Comparison of ENCODE assay signal across 26 cellular contexts in genomic region chr3:13290941-13291340, GRCh38.
"Had no signal": no experiment of that assay in that cellular context is flagged by ENCODE, and none has a peak within 500 bp of the region (broad histone marks: within the 10 kb centered on the region; RNA-seq: fewer than 3 reads in every experiment).

No MANE protein-coding gene starts in this region.

- H3K9me3 ChIP-seq: lower lobe of right lung, pancreas, prostate gland, upper lobe of right lung had no signal

- DNase-seq: hypothalamus; immature natural killer cell; left colon; mammary epithelial cell; mesenchymal stem cell; naive thymus-derived CD8-positive, alpha-beta T cell; nucleus accumbens; pancreas; retina; right cardiac atrium; stimulated activated CD4-positive, alpha-beta T cell treated with anti-CD3 and anti-CD28 coated beads, Interleukin-1b, Interleukin-23, amount 100 ng/mL, for 48 hours; stimulated activated CD4-positive, alpha-beta T cell treated with anti-CD3 and anti-CD28 coated beads, Interleukin-2, amount 100 ng/mL, for 48 hours; stimulated activated naive B cell treated with anti-CD40 and anti-IgM and Interleukin-4, amounts not matched to agents 10 μg/mL and 1 μg/mL and 100 μg/mL, for 72 hours; stimulated activated naive CD8-positive, alpha-beta T cell treated with anti-CD3 and anti-CD28 coated beads, Interleukin-15, Interleukin-2, amounts not matched to agents 100 U/mL and 50 U/mL, for 24 hours; stomach; trophoblast cell had no signal

- H3K4me2 ChIP-seq: smooth muscle cell had no signal

- H3K36me3 ChIP-seq: left lung, lower lobe of right lung, pancreas, prostate gland, stomach, thoracic aorta, tibial artery, upper lobe of right lung had no signal

- H3K4me3 ChIP-seq: left lung, lower lobe of right lung, pancreas, prostate gland, smooth muscle cell, stomach, thoracic aorta, tibial artery, upper lobe of right lung had no signal

- H3K27ac ChIP-seq: left lung, lower lobe of right lung, pancreas, prostate gland, stomach, thoracic aorta, tibial artery, upper lobe of right lung had no signal

- ATAC-seq: left colon; left lung; lower lobe of right lung; naive thymus-derived CD8-positive, alpha-beta T cell; pancreas; right cardiac atrium; stimulated activated naive B cell treated with anti-CD40 and anti-IgM and Interleukin-4, amounts not matched to agents 10 μg/mL and 1 μg/mL and 100 μg/mL, for 72 hours; stimulated activated naive CD8-positive, alpha-beta T cell treated with anti-CD3 and anti-CD28 coated beads, Interleukin-15, Interleukin-2, amounts not matched to agents 100 U/mL and 50 U/mL, for 24 hours; upper lobe of right lung had no signal

- H3K4me1 ChIP-seq: left lung, lower lobe of right lung, pancreas, prostate gland, stomach, tibial artery, upper lobe of right lung had no signal

- H3K27me3 ChIP-seq: pancreas had no signal

- FAIRE-seq: islet of Langerhans, kidney, pancreas, urothelium cell line had no signal
